In genomic region chr6:167706313-167707109, GRCh38 we compare ENCODE assay signal across 9 cellular contexts.
DNase-seq lines count a peak whose midpoint lies in the region; ATAC-seq, FAIRE-seq and TF ChIP-seq lines count a peak whose summit lies in the region.
"Had no signal": no experiment of that assay in that cellular context is flagged by ENCODE, and none has a peak within 500 bp of the region (broad histone marks: within the 10 kb centered on the region; RNA-seq: fewer than 3 reads in every experiment).

No MANE protein-coding gene starts in this region.

- POLR2A ChIA-PET in activated CD4-positive, alpha-beta T cell treated with anti-CD3 and anti-CD28 coated beads for 36 hours (lab: Charles Lee): no interaction called here

- no peaks in the 10 kb centered on the region for H3K9me3 Mint-ChIP-seq in activated CD4-positive, alpha-beta T cell treated with anti-CD3 and anti-CD28 coated beads for 36 hours (ENCODE audit: low read depth)

- intact Hi-C loops in activated CD4-positive, alpha-beta T cell treated with anti-CD3 and anti-CD28 coated beads for 36 hours (cut with DNase I, micrococcal nuclease): loop anchor here (2.0 to 10.0 kb wide), 2 partner anchors 118 to 120 kb away; partner anchors contain the start of gene AFDN (in 2 of the 2)
- intact Hi-C loops in kidney (cut with DNase I) (no loop called here), colonic mucosa (cut with DNase I) (no loop called here), aorta (cut with DNase I) (no loop called here)

- H3K4me3 ChIP-seq in kidney (ENCODE audit: low read length in 2 of 2): no peak overlapping the region
- no peak overlapping the region for H3K4me3 ChIP-seq in colonic mucosa
- no peak overlapping the region for H3K4me3 ChIP-seq in tibial nerve
- H3K4me3 ChIP-seq in aorta (ENCODE audit: low read length in 2 of 2): no peak overlapping the region
- H3K4me3 ChIP-seq: suprapubic skin had no signal

- H3K4me1 ChIP-seq in kidney (ENCODE audit: control insufficient read depth in 1 of 2, insufficient read depth in 1 of 2, low read depth in 1 of 2, low read length in 2 of 2) (no peaks in the 10 kb centered on the region), colonic mucosa (peaks cover 3% of the 10 kb centered on the region), tibial nerve (no peaks in the 10 kb centered on the region), aorta (ENCODE audit: control insufficient read depth in 1 of 2, insufficient read depth in 2 of 2, low read length in 2 of 2) (no peaks in the 10 kb centered on the region)
- H3K4me1 ChIP-seq: suprapubic skin had no signal

- H3K27me3 ChIP-seq in colonic mucosa: no peaks in the 10 kb centered on the region
- H3K27me3 ChIP-seq in tibial nerve: no peaks in the 10 kb centered on the region
- no peaks in the 10 kb centered on the region for H3K27me3 ChIP-seq in aorta (ENCODE audit: control insufficient read depth in 1 of 2, insufficient read depth in 2 of 2, low read length in 1 of 2)

- TF ChIP-seq CTCF in kidney (IDR thresholded peaks at IDR 0.05; ENCODE audit: borderline replicate concordance, extremely low read depth, insufficient read depth): no peak
- TF ChIP-seq CTCF in colonic mucosa (IDR thresholded peaks at IDR 0.05): no peak
- no peak for TF ChIP-seq CTCF in tibial nerve (IDR thresholded peaks at IDR 0.05)

- peak; percentile 82 for DNase-seq in activated CD4-positive, alpha-beta T cell treated with anti-CD3 and anti-CD28 coated beads for 36 hours
- DNase-seq in kidney: peak; percentile 63
- no peak for DNase-seq in cerebellum (ENCODE audit: low spot score)
- DNase-seq in colonic mucosa: no peak
- DNase-seq in tibial nerve (ENCODE audit: low spot score in 2 of 2): no peak
- DNase-seq in aorta: no peak

- TF ChIP-seq POLR2A in tibial nerve (IDR thresholded peaks at IDR 0.05): no peak

- FAIRE-seq in kidney (lab: Jason Lieb, UNC): no peak

- TF ChIP-seq EP300 in tibial nerve (IDR thresholded peaks at IDR 0.05): no peak

- H3K36me3 Mint-ChIP-seq in activated CD4-positive, alpha-beta T cell treated with anti-CD3 and anti-CD28 coated beads for 36 hours (ENCODE audit: low read depth): no peaks in the 10 kb centered on the region

- H3K27ac Mint-ChIP-seq in activated CD4-positive, alpha-beta T cell treated with anti-CD3 and anti-CD28 coated beads for 36 hours: no peak overlapping the region

- peaks cover 28% of the 10 kb centered on the region for H3K4me1 Mint-ChIP-seq in activated CD4-positive, alpha-beta T cell treated with anti-CD3 and anti-CD28 coated beads for 36 hours

- H3K27me3 Mint-ChIP-seq in activated CD4-positive, alpha-beta T cell treated with anti-CD3 and anti-CD28 coated beads for 36 hours: peaks cover 63% of the 10 kb centered on the region

- ATAC-seq in GM19438 (IDR thresholded peaks at IDR 0.05; ENCODE audit: low read depth, unreplicated experiment) (peak; percentile 92), HG03342 (IDR thresholded peaks at IDR 0.05; ENCODE audit: unreplicated experiment) (peak; percentile 91), aorta (ENCODE audit: low FRiP score) (no peak)
- ATAC-seq in activated CD4-positive, alpha-beta T cell treated with anti-CD3 and anti-CD28 coated beads for 36 hours: peak; percentile 95

- WGBS in tibial nerve, 2 donors: 76 to 83% methylated on average over 20 to 28 of the region's 28 CpGs
- WGBS in aorta, 2 donors: 88 to 92% methylated on average over 28 of the region's 28 CpGs

- CTCF ChIA-PET in activated CD4-positive, alpha-beta T cell treated with anti-CD3 and anti-CD28 coated beads for 36 hours (lab: Charles Lee): interaction anchor here (0.5 to 0.8 kb wide), 2 partner anchors 12 to 21 kb away, joined by 3 read pairs; no protein-coding TSS in a partner anchor

- H3K9ac ChIP-seq in kidney (ENCODE audit: low read length in 2 of 2) (no peak overlapping the region), colonic mucosa (ENCODE audit: low read depth in 2 of 2, low read length in 2 of 2) (no peak overlapping the region)

- H3K27ac ChIP-seq in kidney (ENCODE audit: low read depth in 2 of 2, low read length in 2 of 2): no peak overlapping the region
- no peak overlapping the region for H3K27ac ChIP-seq in colonic mucosa
- no peak overlapping the region for H3K27ac ChIP-seq in tibial nerve
- H3K27ac ChIP-seq in aorta (ENCODE audit: low read depth in 1 of 2, low read length in 2 of 2): no peak overlapping the region
- H3K27ac ChIP-seq: suprapubic skin had no signal

- H3K9me3 ChIP-seq in kidney (ENCODE audit: control insufficient read depth in 1 of 2, low read length in 2 of 2): no peaks in the 10 kb centered on the region
- no peaks in the 10 kb centered on the region for H3K9me3 ChIP-seq in colonic mucosa
- H3K9me3 ChIP-seq in tibial nerve: no peaks in the 10 kb centered on the region
- no peaks in the 10 kb centered on the region for H3K9me3 ChIP-seq in aorta (ENCODE audit: control insufficient read depth, low read length)
- H3K9me3 ChIP-seq: suprapubic skin had no signal

- H3K36me3 ChIP-seq in kidney (ENCODE audit: control insufficient read depth in 1 of 2, insufficient read depth in 2 of 2, low read length in 2 of 2) (no peaks in the 10 kb centered on the region), colonic mucosa (no peaks in the 10 kb centered on the region), tibial nerve (no peaks in the 10 kb centered on the region), aorta (ENCODE audit: control insufficient read depth in 1 of 2, insufficient read depth in 2 of 2, low read length in 1 of 2) (no peaks in the 10 kb centered on the region)
- H3K36me3 ChIP-seq: suprapubic skin had no signal

- H3K4me3 Mint-ChIP-seq in activated CD4-positive, alpha-beta T cell treated with anti-CD3 and anti-CD28 coated beads for 36 hours: peak overlapping the region; percentile 36

Comparison
In these comparisons a context has a peak if more than half of its experiments do, and no peak if none do; other contexts are left out.
1. DNase-seq: peak in activated CD4-positive, alpha-beta T cell treated with anti-CD3 and anti-CD28 coated beads for 36 hours (single experiment) and kidney (single experiment); none in cerebellum (single experiment), colonic mucosa (single experiment), tibial nerve (0 of 2) and aorta (0 of 2).
2. intact Hi-C loops: an anchor here in activated CD4-positive, alpha-beta T cell treated with anti-CD3 and anti-CD28 coated beads for 36 hours (2.0 to 10.0 kb wide); none called in kidney, colonic mucosa and aorta.